In genomic region chr20:31572042-31572700, GRCh38 we compare ENCODE assay signal across 1 cellular context.
TF ChIP-seq lines count a peak whose summit lies in the region.

No MANE protein-coding gene starts in this region.

TF ChIP-seq in HepG2, 621 proteins besides CTCF, POLR2A, EP300 and RAD21 (continued from another document and continues in another):
- TF ChIP-seq ZNF383 (CRISPR knock-in tag; IDR thresholded peaks at IDR 0.05; ENCODE audit: borderline replicate concordance) (0 out of 2 replicates have a peak, but pooled peaks have one; percentile 2), BORCS8-MEF2B (CRISPR knock-in tag; IDR thresholded peaks at IDR 0.05) (peak; percentile 96; the same call in 1 of the 2 replicates), ZNF660 (CRISPR knock-in tag; IDR thresholded peaks at IDR 0.05; ENCODE audit: borderline replicate concordance, low read depth) (0 out of 2 replicates have a peak, but pooled peaks have one; percentile 95), ZNF343 (CRISPR knock-in tag; IDR thresholded peaks at IDR 0.05) (peak; percentile 60; the same call in 1 of the 2 replicates), THAP7 (CRISPR knock-in tag; IDR thresholded peaks at IDR 0.05) (0 out of 2 replicates have a peak, but pooled peaks have one; percentile 93), ZNF3 (CRISPR knock-in tag; IDR thresholded peaks at IDR 0.05) (0 out of 2 replicates have a peak, but pooled peaks have one; percentile 6), SNAI1 (CRISPR knock-in tag; IDR thresholded peaks at IDR 0.05; ENCODE audit: borderline replicate concordance) (peak; percentile 77; the same call in 1 of the 2 replicates), SETDB1 (CRISPR knock-in tag; IDR thresholded peaks at IDR 0.05; ENCODE audit: borderline replicate concordance) (peak; percentile 38; the same call in 1 of the 2 replicates), SNAPC4 (CRISPR knock-in tag; IDR thresholded peaks at IDR 0.05) (peak; percentile 93), ZNF572 (CRISPR knock-in tag; IDR thresholded peaks at IDR 0.05) (no peak), ZNF605 (CRISPR knock-in tag; IDR thresholded peaks at IDR 0.05) (peak; percentile 93; the same call in 1 of the 2 replicates), ZFP41 (CRISPR knock-in tag; IDR thresholded peaks at IDR 0.05; ENCODE audit: borderline replicate concordance) (peak; percentile 22; the same call in 1 of the 2 replicates), ZNF333 (CRISPR knock-in tag; IDR thresholded peaks at IDR 0.05; ENCODE audit: borderline replicate concordance) (0 out of 2 replicates have a peak, but pooled peaks have one; percentile 92), PAF1 (CRISPR knock-in tag; IDR thresholded peaks at IDR 0.05) (peak; percentile 88; the same call in 1 of the 2 replicates), TEAD3 (CRISPR knock-in tag; optimal IDR thresholded peaks at IDR 0.05; ENCODE audit: borderline replicate concordance) (peak; percentile 10), REXO4 (CRISPR knock-in tag; IDR thresholded peaks at IDR 0.05; ENCODE audit: borderline replicate concordance) (peak; percentile 53; the same call in 1 of the 2 replicates), ZNF354B (CRISPR knock-in tag; IDR thresholded peaks at IDR 0.05) (peak; percentile 99), SOX13 (IDR thresholded peaks at IDR 0.05) (no peak), SOX13 (CRISPR knock-in tag; conservative IDR thresholded peaks at IDR 0.05 in 1 of 2, IDR thresholded peaks at IDR 0.05 in 1 of 2) (peak in 1 of 2 experiments; percentile 89; a peak in 1 of 4 replicates), ZSCAN29 (CRISPR knock-in tag; conservative IDR thresholded peaks at IDR 0.05) (peak; percentile 77), JARID2 (CRISPR knock-in tag; IDR thresholded peaks at IDR 0.05; ENCODE audit: insufficient replicate concordance) (peak; percentile 5), SSRP1 (CRISPR knock-in tag; IDR thresholded peaks at IDR 0.05) (peak; percentile 100; the same call in 1 of the 2 replicates), ZBTB42 (CRISPR knock-in tag; IDR thresholded peaks at IDR 0.05) (peak; percentile 36; the same call in 1 of the 2 replicates), TMF1 (CRISPR knock-in tag; IDR thresholded peaks at IDR 0.05; ENCODE audit: low read depth) (0 out of 2 replicates have a peak, but pooled peaks have one; percentile 81), ZNF790 (CRISPR knock-in tag; IDR thresholded peaks at IDR 0.05; ENCODE audit: borderline replicate concordance) (peak; percentile 74; the same call in 1 of the 2 replicates), ZNF710 (CRISPR knock-in tag; IDR thresholded peaks at IDR 0.05; ENCODE audit: borderline replicate concordance) (0 out of 2 replicates have a peak, but pooled peaks have one; percentile 13)
- TF ChIP-seq, protein P1, sequence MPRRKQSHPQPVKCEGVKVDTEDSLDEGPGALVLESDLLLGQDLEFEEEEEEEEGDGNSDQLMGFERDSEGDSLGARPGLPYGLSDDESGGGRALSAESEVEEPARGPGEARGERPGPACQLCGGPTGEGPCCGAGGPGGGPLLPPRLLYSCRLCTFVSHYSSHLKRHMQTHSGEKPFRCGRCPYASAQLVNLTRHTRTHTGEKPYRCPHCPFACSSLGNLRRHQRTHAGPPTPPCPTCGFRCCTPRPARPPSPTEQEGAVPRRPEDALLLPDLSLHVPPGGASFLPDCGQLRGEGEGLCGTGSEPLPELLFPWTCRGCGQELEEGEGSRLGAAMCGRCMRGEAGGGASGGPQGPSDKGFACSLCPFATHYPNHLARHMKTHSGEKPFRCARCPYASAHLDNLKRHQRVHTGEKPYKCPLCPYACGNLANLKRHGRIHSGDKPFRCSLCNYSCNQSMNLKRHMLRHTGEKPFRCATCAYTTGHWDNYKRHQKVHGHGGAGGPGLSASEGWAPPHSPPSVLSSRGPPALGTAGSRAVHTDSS (CRISPR knock-in tag; conservative IDR thresholded peaks at IDR 0.05): no peak
- TF ChIP-seq, protein P2, sequence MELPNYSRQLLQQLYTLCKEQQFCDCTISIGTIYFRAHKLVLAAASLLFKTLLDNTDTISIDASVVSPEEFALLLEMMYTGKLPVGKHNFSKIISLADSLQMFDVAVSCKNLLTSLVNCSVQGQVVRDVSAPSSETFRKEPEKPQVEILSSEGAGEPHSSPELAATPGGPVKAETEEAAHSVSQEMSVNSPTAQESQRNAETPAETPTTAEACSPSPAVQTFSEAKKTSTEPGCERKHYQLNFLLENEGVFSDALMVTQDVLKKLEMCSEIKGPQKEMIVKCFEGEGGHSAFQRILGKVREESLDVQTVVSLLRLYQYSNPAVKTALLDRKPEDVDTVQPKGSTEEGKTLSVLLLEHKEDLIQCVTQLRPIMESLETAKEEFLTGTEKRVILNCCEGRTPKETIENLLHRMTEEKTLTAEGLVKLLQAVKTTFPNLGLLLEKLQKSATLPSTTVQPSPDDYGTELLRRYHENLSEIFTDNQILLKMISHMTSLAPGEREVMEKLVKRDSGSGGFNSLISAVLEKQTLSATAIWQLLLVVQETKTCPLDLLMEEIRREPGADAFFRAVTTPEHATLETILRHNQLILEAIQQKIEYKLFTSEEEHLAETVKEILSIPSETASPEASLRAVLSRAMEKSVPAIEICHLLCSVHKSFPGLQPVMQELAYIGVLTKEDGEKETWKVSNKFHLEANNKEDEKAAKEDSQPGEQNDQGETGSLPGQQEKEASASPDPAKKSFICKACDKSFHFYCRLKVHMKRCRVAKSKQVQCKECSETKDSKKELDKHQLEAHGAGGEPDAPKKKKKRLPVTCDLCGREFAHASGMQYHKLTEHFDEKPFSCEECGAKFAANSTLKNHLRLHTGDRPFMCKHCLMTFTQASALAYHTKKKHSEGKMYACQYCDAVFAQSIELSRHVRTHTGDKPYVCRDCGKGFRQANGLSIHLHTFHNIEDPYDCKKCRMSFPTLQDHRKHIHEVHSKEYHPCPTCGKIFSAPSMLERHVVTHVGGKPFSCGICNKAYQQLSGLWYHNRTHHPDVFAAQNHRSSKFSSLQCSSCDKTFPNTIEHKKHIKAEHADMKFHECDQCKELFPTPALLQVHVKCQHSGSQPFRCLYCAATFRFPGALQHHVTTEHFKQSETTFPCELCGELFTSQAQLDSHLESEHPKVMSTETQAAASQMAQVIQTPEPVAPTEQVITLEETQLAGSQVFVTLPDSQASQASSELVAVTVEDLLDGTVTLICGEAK (IDR thresholded peaks at IDR 0.05): no peak
- TF ChIP-seq, protein P2 (CRISPR knock-in tag; IDR thresholded peaks at IDR 0.05): no peak
- TF ChIP-seq, protein P3, sequence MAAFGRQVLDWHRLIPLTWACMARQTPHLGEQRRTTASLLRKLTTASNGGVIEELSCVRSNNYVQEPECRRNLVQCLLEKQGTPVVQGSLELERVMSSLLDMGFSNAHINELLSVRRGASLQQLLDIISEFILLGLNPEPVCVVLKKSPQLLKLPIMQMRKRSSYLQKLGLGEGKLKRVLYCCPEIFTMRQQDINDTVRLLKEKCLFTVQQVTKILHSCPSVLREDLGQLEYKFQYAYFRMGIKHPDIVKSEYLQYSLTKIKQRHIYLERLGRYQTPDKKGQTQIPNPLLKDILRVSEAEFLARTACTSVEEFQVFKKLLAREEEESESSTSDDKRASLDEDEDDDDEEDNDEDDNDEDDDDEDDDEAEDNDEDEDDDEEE (CRISPR knock-in tag; IDR thresholded peaks at IDR 0.05): peak; percentile 69; the same call in 1 of the 2 replicates
- TF ChIP-seq, protein P4, sequence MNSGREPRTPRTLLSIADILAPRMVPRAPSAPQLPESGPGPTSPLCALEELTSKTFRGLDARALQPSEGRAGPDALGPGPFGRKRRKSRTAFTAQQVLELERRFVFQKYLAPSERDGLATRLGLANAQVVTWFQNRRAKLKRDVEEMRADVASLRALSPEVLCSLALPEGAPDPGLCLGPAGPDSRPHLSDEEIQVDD (CRISPR knock-in tag; IDR thresholded peaks at IDR 0.05; ENCODE audit: borderline replicate concordance): peak; percentile 19; the same call in 1 of the 2 replicates
- TF ChIP-seq, protein P5, sequence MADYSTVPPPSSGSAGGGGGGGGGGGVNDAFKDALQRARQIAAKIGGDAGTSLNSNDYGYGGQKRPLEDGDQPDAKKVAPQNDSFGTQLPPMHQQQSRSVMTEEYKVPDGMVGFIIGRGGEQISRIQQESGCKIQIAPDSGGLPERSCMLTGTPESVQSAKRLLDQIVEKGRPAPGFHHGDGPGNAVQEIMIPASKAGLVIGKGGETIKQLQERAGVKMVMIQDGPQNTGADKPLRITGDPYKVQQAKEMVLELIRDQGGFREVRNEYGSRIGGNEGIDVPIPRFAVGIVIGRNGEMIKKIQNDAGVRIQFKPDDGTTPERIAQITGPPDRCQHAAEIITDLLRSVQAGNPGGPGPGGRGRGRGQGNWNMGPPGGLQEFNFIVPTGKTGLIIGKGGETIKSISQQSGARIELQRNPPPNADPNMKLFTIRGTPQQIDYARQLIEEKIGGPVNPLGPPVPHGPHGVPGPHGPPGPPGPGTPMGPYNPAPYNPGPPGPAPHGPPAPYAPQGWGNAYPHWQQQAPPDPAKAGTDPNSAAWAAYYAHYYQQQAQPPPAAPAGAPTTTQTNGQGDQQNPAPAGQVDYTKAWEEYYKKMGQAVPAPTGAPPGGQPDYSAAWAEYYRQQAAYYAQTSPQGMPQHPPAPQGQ (CRISPR knock-in tag; IDR thresholded peaks at IDR 0.05; ENCODE audit: borderline replicate concordance): 0 out of 2 replicates have a peak, but pooled peaks have one; percentile 99
